ENCODE assay signal across 37 cellular contexts in genomic region chr5:142650881-142651280, GRCh38. TPM values are rescaled to one million over a fixed set of nuclear protein-coding genes. Genes with fewer than 3 reads are reported as not detected.
"Had no signal": no experiment of that assay in that cellular context is flagged by ENCODE, and none has a peak within 500 bp of the region (broad histone marks: within the 10 kb centered on the region; RNA-seq: fewer than 3 reads in every experiment).

No MANE protein-coding gene starts in this region.

- H3K4me3 ChIP-seq: ascending aorta, cardiac muscle cell had no signal

- H3K27ac Mint-ChIP-seq: activated CD4-positive, alpha-beta memory T cell treated with anti-CD3 and anti-CD28 coated beads, Interleukin-2, amount 10 ng/mL, durations not matched to agents 7 days and 5 days; activated CD4-positive, alpha-beta T cell treated with anti-CD3 and anti-CD28 coated beads for 36 hours; activated CD4-positive, alpha-beta T cell treated with anti-CD3 and anti-CD28 coated beads, Interleukin-2, amount 10 ng/mL, durations not matched to agents 7 days and 5 days; activated CD8-positive, alpha-beta memory T cell treated with anti-CD3 and anti-CD28 coated beads, Interleukin-2, amount 10 ng/mL, durations not matched to agents 7 days and 5 days; activated CD8-positive, alpha-beta T cell treated with anti-CD3 and anti-CD28 coated beads, Interleukin-2, amount 10 ng/mL, durations not matched to agents 7 days and 5 days; activated naive CD4-positive, alpha-beta T cell treated with anti-CD3 and anti-CD28 coated beads, Interleukin-2, amount 10 ng/mL, durations not matched to agents 7 days and 5 days; activated naive CD4-positive, alpha-beta T cell treated with anti-CD3 and anti-CD28 coated beads, Interleukin-2, amount 50 U/mL, for 24 hours; activated naive CD8-positive, alpha-beta T cell; activated naive CD8-positive, alpha-beta T cell treated with anti-CD3 and anti-CD28 coated beads, Interleukin-2, amount 10 ng/mL, durations not matched to agents 7 days and 5 days; activated naive CD8-positive, alpha-beta T cell treated with anti-CD3 and anti-CD28 coated beads, Interleukin-2, amount 50 U/mL, for 24 hours; activated T-cell treated with anti-CD3 and anti-CD28 coated beads, Interleukin-2, amount 50 U/mL, for 24 hours; activated T-helper 2 cell treated with anti-CD3 and anti-CD28 coated beads, Interferon-gamma antibody, Interleukin-2, Interleukin-4, amounts not matched to agents 10 μg/mL and 5 μg/mL and 100 μg/mL, durations not matched to agents 14 hours and 24 hours and 36 hours; brain; T-helper 1 cell treated with Interleukin-12 subunit alpha and Interleukin-12 subunit beta and Interleukin-4 antibody, amounts not matched to agents 30 μg/mL and 1 μg/mL, for 36 hours; T-helper 2 cell treated with Interferon-gamma antibody and Interleukin-4, amounts not matched to agents 5 μg/mL and 100 μg/mL, for 36 hours had no signal

- FAIRE-seq: bronchial epithelial cell, TTC549 had no signal

- H3K9me3 ChIP-seq: ascending aorta had no signal

- H3K36me3 Mint-ChIP-seq: activated CD8-positive, alpha-beta memory T cell treated with anti-CD3 and anti-CD28 coated beads, Interleukin-2, amount 10 ng/mL, durations not matched to agents 7 days and 5 days; activated naive CD4-positive, alpha-beta T cell treated with anti-CD3 and anti-CD28 coated beads, Interleukin-2, amount 10 ng/mL, durations not matched to agents 7 days and 5 days; activated naive CD4-positive, alpha-beta T cell treated with anti-CD3 and anti-CD28 coated beads, Interleukin-2, amount 50 U/mL, for 24 hours; activated naive CD8-positive, alpha-beta T cell; activated naive CD8-positive, alpha-beta T cell treated with anti-CD3 and anti-CD28 coated beads, Interleukin-2, amount 10 ng/mL, durations not matched to agents 7 days and 5 days; brain had no signal

- DNase-seq: activated CD4-positive, alpha-beta memory T cell treated with anti-CD3 and anti-CD28 coated beads, Interleukin-2, amount 10 ng/mL, durations not matched to agents 7 days and 5 days; activated CD4-positive, alpha-beta T cell treated with anti-CD3 and anti-CD28 coated beads for 1 hour; activated CD4-positive, alpha-beta T cell treated with anti-CD3 and anti-CD28 coated beads for 36 hours; activated CD4-positive, alpha-beta T cell treated with anti-CD3 and anti-CD28 coated beads for 48 hours; activated CD4-positive, alpha-beta T cell treated with anti-CD3 and anti-CD28 coated beads, Interleukin-2, amount 10 ng/mL, durations not matched to agents 7 days and 5 days; activated CD4-positive, alpha-beta T cell treated with anti-CD3 and anti-CD28 coated beads, Interleukin-2, amount 50 U/mL, for 48 hours; activated CD4-positive, CD25-positive, alpha-beta regulatory T cell; activated CD8-positive, alpha-beta memory T cell treated with anti-CD3 and anti-CD28 coated beads for 24 hours; activated CD8-positive, alpha-beta memory T cell treated with anti-CD3 and anti-CD28 coated beads, Interleukin-2, amount 10 ng/mL, durations not matched to agents 7 days and 5 days; activated CD8-positive, alpha-beta memory T cell treated with anti-CD3 and anti-CD28 coated beads, Interleukin-2, amount 50 U/mL, for 48 hours; activated CD8-positive, alpha-beta T cell treated with anti-CD3 and anti-CD28 coated beads, Interleukin-2, amount 10 ng/mL, durations not matched to agents 7 days and 5 days; activated effector memory CD4-positive, alpha-beta T cell treated with Interleukin-2 at 50 U/mL for 16 hours; activated gamma-delta T cell; activated naive CD4-positive, alpha-beta T cell treated with anti-CD3 and anti-CD28 coated beads, Interleukin-2, amount 10 ng/mL, durations not matched to agents 7 days and 5 days; activated naive CD4-positive, alpha-beta T cell treated with Interleukin-2 at 50 U/mL for 16 hours; activated naive CD8-positive, alpha-beta T cell treated with anti-CD3 and anti-CD28 coated beads, Interleukin-2, amount 10 ng/mL, durations not matched to agents 7 days and 5 days; activated naive CD8-positive, alpha-beta T cell treated with anti-CD3 and anti-CD28 coated beads, Interleukin-2, amount 50 U/mL, for 24 hours; activated T-cell treated with anti-CD3 and anti-CD28 coated beads, Interleukin-2, amount 50 U/mL, for 24 hours; activated T-cell treated with anti-CD3 and anti-CD28 coated beads, Interleukin-2, amount 50 U/mL, for 48 hours; amygdala; anterior cingulate cortex; central memory CD4-positive, alpha-beta T cell; T-helper 1 cell; T-helper 2 cell; T-helper 9 cell had no signal

- H3K4me1 Mint-ChIP-seq: activated CD4-positive, alpha-beta memory T cell treated with anti-CD3 and anti-CD28 coated beads, Interleukin-2, amount 10 ng/mL, durations not matched to agents 7 days and 5 days; activated CD4-positive, alpha-beta T cell treated with anti-CD3 and anti-CD28 coated beads, Interleukin-2, amount 10 ng/mL, durations not matched to agents 7 days and 5 days; activated CD8-positive, alpha-beta memory T cell treated with anti-CD3 and anti-CD28 coated beads, Interleukin-2, amount 10 ng/mL, durations not matched to agents 7 days and 5 days; activated naive CD4-positive, alpha-beta T cell treated with anti-CD3 and anti-CD28 coated beads, Interleukin-2, amount 10 ng/mL, durations not matched to agents 7 days and 5 days; activated naive CD8-positive, alpha-beta T cell treated with anti-CD3 and anti-CD28 coated beads, Interleukin-2, amount 10 ng/mL, durations not matched to agents 7 days and 5 days; activated naive CD8-positive, alpha-beta T cell treated with anti-CD3 and anti-CD28 coated beads, Interleukin-2, amount 50 U/mL, for 24 hours had no signal

- H3K27ac ChIP-seq: ascending aorta, cardiac muscle cell, VCaP had no signal

- H3K4me3 Mint-ChIP-seq: activated CD4-positive, alpha-beta memory T cell treated with anti-CD3 and anti-CD28 coated beads, Interleukin-2, amount 10 ng/mL, durations not matched to agents 7 days and 5 days; activated CD4-positive, alpha-beta T cell treated with anti-CD3 and anti-CD28 coated beads for 36 hours; activated CD4-positive, alpha-beta T cell treated with anti-CD3 and anti-CD28 coated beads, Interleukin-2, amount 10 ng/mL, durations not matched to agents 7 days and 5 days; activated CD8-positive, alpha-beta memory T cell treated with anti-CD3 and anti-CD28 coated beads, Interleukin-2, amount 10 ng/mL, durations not matched to agents 7 days and 5 days; activated CD8-positive, alpha-beta T cell treated with anti-CD3 and anti-CD28 coated beads, Interleukin-2, amount 10 ng/mL, durations not matched to agents 7 days and 5 days; activated naive CD4-positive, alpha-beta T cell treated with anti-CD3 and anti-CD28 coated beads, Interleukin-2, amount 10 ng/mL, durations not matched to agents 7 days and 5 days; activated naive CD4-positive, alpha-beta T cell treated with anti-CD3 and anti-CD28 coated beads, Interleukin-2, amount 50 U/mL, for 24 hours; activated naive CD8-positive, alpha-beta T cell; activated naive CD8-positive, alpha-beta T cell treated with anti-CD3 and anti-CD28 coated beads, Interleukin-2, amount 10 ng/mL, durations not matched to agents 7 days and 5 days; activated naive CD8-positive, alpha-beta T cell treated with anti-CD3 and anti-CD28 coated beads, Interleukin-2, amount 50 U/mL, for 24 hours; activated T-cell treated with anti-CD3 and anti-CD28 coated beads, Interleukin-2, amount 50 U/mL, for 24 hours; brain; T-helper 1 cell treated with Interleukin-12 subunit alpha and Interleukin-12 subunit beta and Interleukin-4 antibody, amounts not matched to agents 30 μg/mL and 1 μg/mL, for 36 hours; T-helper 2 cell treated with Interferon-gamma antibody and Interleukin-4, amounts not matched to agents 5 μg/mL and 100 μg/mL, for 36 hours had no signal

- H3K9me3 Mint-ChIP-seq: activated CD4-positive, alpha-beta memory T cell treated with anti-CD3 and anti-CD28 coated beads, Interleukin-2, amount 10 ng/mL, durations not matched to agents 7 days and 5 days; activated CD4-positive, alpha-beta T cell treated with anti-CD3 and anti-CD28 coated beads, Interleukin-2, amount 10 ng/mL, durations not matched to agents 7 days and 5 days; activated naive CD4-positive, alpha-beta T cell treated with anti-CD3 and anti-CD28 coated beads, Interleukin-2, amount 10 ng/mL, durations not matched to agents 7 days and 5 days; activated naive CD4-positive, alpha-beta T cell treated with anti-CD3 and anti-CD28 coated beads, Interleukin-2, amount 50 U/mL, for 24 hours; activated naive CD8-positive, alpha-beta T cell treated with anti-CD3 and anti-CD28 coated beads, Interleukin-2, amount 10 ng/mL, durations not matched to agents 7 days and 5 days; activated naive CD8-positive, alpha-beta T cell treated with anti-CD3 and anti-CD28 coated beads, Interleukin-2, amount 50 U/mL, for 24 hours; activated T-cell treated with anti-CD3 and anti-CD28 coated beads, Interleukin-2, amount 50 U/mL, for 24 hours; activated T-helper 2 cell treated with anti-CD3 and anti-CD28 coated beads, Interferon-gamma antibody, Interleukin-2, Interleukin-4, amounts not matched to agents 10 μg/mL and 5 μg/mL and 100 μg/mL, durations not matched to agents 14 hours and 24 hours and 36 hours; T-helper 1 cell treated with Interleukin-12 subunit alpha and Interleukin-12 subunit beta and Interleukin-4 antibody, amounts not matched to agents 30 μg/mL and 1 μg/mL, for 36 hours; T-helper 2 cell treated with Interferon-gamma antibody and Interleukin-4, amounts not matched to agents 5 μg/mL and 100 μg/mL, for 36 hours had no signal

- H3K36me3 ChIP-seq: ascending aorta, cardiac muscle cell had no signal

- ATAC-seq: activated CD4-positive, alpha-beta T cell treated with anti-CD3 and anti-CD28 coated beads for 36 hours; activated CD4-positive, CD25-positive, alpha-beta regulatory T cell treated with anti-CD3 and anti-CD28 coated beads, Interleukin-2, amount 50 U/mL, for 24 hours; activated CD8-positive, alpha-beta memory T cell treated with anti-CD3 and anti-CD28 coated beads, Interleukin-2, amount 10 ng/mL, durations not matched to agents 7 days and 5 days; activated CD8-positive, alpha-beta T cell treated with anti-CD3 and anti-CD28 coated beads, Interleukin-2, amount 10 ng/mL, durations not matched to agents 7 days and 5 days; activated naive CD8-positive, alpha-beta T cell treated with anti-CD3 and anti-CD28 coated beads, Interleukin-2, amount 50 U/mL, for 24 hours had no signal

- H3K27me3 ChIP-seq: ascending aorta, cardiac muscle cell had no signal

RNA-seq across cellular contexts. Expression of gene FGF1, which starts 35.0 kb away (rescaled TPM):
- total RNA-seq: activated CD4-positive, alpha-beta memory T cell treated with anti-CD3 and anti-CD28 coated beads, Interleukin-2, amount 10 ng/mL, durations not matched to agents 7 days and 5 days; activated CD4-positive, alpha-beta T cell treated with anti-CD3 and anti-CD28 coated beads for 36 hours; activated CD4-positive, alpha-beta T cell treated with anti-CD3 and anti-CD28 coated beads, Interleukin-2, amount 10 ng/mL, durations not matched to agents 7 days and 5 days; activated CD8-positive, alpha-beta memory T cell treated with anti-CD3 and anti-CD28 coated beads, Interleukin-2, amount 10 ng/mL, durations not matched to agents 7 days and 5 days; activated CD8-positive, alpha-beta T cell treated with anti-CD3 and anti-CD28 coated beads, Interleukin-2, amount 10 ng/mL, durations not matched to agents 7 days and 5 days; activated naive CD8-positive, alpha-beta T cell treated with anti-CD3 and anti-CD28 coated beads, Interleukin-2, amount 10 ng/mL, durations not matched to agents 7 days and 5 days; activated T-helper 2 cell treated with anti-CD3 and anti-CD28 coated beads, Interferon-gamma antibody, Interleukin-2, Interleukin-4, amounts not matched to agents 10 μg/mL and 5 μg/mL and 100 μg/mL, durations not matched to agents 14 hours and 24 hours and 36 hours; cardiac muscle cell had no signal
- polyA plus RNA-seq: cardiac muscle cell had no signal
